In the genomic region with DNA sequence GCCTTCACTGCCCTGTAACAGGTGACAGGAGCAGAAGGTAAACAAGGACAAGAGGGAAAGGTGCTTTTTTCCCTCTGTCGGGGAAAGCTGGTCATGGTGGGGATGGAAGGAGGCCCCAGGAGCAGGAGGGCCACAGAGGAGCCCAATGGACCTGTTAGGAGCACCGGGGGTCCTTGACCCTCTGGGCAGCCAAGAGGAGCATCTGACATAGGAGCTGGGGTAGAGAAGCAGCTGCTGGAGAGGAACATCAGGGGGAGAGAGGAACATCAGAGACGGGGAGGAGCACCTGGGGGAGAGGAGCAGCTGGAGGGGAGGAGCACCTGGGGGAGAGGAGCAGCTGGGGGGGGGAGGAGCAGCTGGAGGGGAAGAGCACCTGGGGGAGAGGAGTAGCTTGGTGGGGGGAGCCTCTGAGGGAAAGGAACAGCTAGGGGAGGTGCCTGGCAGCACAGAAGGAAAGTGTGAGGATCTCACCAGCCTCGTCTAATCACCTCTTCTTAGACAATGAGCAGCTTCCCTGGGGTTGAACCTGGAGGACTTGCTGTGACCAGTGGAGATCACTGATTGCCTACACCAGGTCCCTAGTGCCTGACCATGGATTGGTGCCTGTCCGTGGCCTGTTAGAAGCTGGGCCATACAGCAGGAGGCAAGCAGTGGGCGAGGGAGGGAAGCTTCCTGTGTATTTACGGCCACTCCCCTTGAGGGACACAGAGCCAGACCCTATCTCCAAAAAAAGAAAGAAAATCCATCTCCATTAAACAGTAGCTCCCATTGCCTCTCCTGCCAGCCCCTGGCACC, we compare ENCODE assay signal across 18 cellular contexts. TPM values are rescaled to one million over a fixed set of nuclear protein-coding genes. Genes with fewer than 3 reads are reported as not detected.
"Had no signal": no experiment of that assay in that cellular context is flagged by ENCODE, and none has a peak within 500 bp of the region (broad histone marks: within the 10 kb centered on the region; RNA-seq: fewer than 3 reads in every experiment).

No MANE protein-coding gene starts in this region.

- H3K4me1 Mint-ChIP-seq: mesothelial cell of epicardium had no signal

- H3K4me3 ChIP-seq: adrenal gland, breast epithelium, lower lobe of right lung, tibial nerve, uterus had no signal

- H3K27me3 ChIP-seq: adrenal gland, breast epithelium, tibial nerve, uterus had no signal

- H3K4me1 ChIP-seq: adrenal gland, breast epithelium, lower lobe of right lung, tibial nerve, uterus had no signal

- ATAC-seq: activated naive CD4-positive, alpha-beta T cell treated with anti-CD3 and anti-CD28 coated beads, Interleukin-2, amount 50 U/mL, for 72 hours; activated T-cell treated with anti-CD3 and anti-CD28 coated beads, Interleukin-2, amount 50 U/mL, for 4 hours; effector memory CD8-positive, alpha-beta T cell; left colon; lower lobe of right lung; natural killer cell treated with Interleukin-12 subunit alpha and Interleukin-12 subunit beta and Interleukin-15 and Interleukin-18, amount 100 ng/mL, for 72 hours; stimulated activated naive CD8-positive, alpha-beta T cell treated with anti-CD3 and anti-CD28 coated beads, Interleukin-15, Interleukin-2, amounts not matched to agents 100 U/mL and 50 U/mL, for 24 hours had no signal

- H3K4me3 Mint-ChIP-seq: activated CD4-positive, alpha-beta memory T cell treated with anti-CD3 and anti-CD28 coated beads for 36 hours; activated T-cell treated with anti-CD3 and anti-CD28 coated beads, Interleukin-2, amount 50 U/mL, for 4 hours; effector memory CD8-positive, alpha-beta T cell; mesothelial cell of epicardium; natural killer cell treated with Interleukin-12 subunit alpha and Interleukin-12 subunit beta and Interleukin-15 and Interleukin-18, amount 100 ng/mL, for 72 hours had no signal

- H3K27ac ChIP-seq: adrenal gland, breast epithelium, lower lobe of right lung, tibial nerve, uterus, WERI-Rb-1 had no signal

- H3K9me3 ChIP-seq: adrenal gland, breast epithelium, lower lobe of right lung, tibial nerve, uterus had no signal

- H3K36me3 ChIP-seq: adrenal gland, breast epithelium, lower lobe of right lung, tibial nerve, uterus, WERI-Rb-1 had no signal

- H3K36me3 Mint-ChIP-seq: activated CD4-positive, alpha-beta memory T cell treated with anti-CD3 and anti-CD28 coated beads for 36 hours; activated naive CD4-positive, alpha-beta T cell treated with anti-CD3 and anti-CD28 coated beads, Interleukin-2, amount 50 U/mL, for 72 hours; mesothelial cell of epicardium; natural killer cell treated with Interleukin-12 subunit alpha and Interleukin-12 subunit beta and Interleukin-15 and Interleukin-18, amount 100 ng/mL, for 72 hours had no signal

- H3K9me3 Mint-ChIP-seq: activated CD4-positive, alpha-beta memory T cell treated with anti-CD3 and anti-CD28 coated beads for 36 hours; activated naive CD4-positive, alpha-beta T cell treated with anti-CD3 and anti-CD28 coated beads, Interleukin-2, amount 50 U/mL, for 72 hours; activated T-cell treated with anti-CD3 and anti-CD28 coated beads, Interleukin-2, amount 50 U/mL, for 4 hours; effector memory CD8-positive, alpha-beta T cell; mesothelial cell of epicardium; natural killer cell treated with Interleukin-12 subunit alpha and Interleukin-12 subunit beta and Interleukin-15 and Interleukin-18, amount 100 ng/mL, for 72 hours had no signal

- DNase-seq: activated CD4-positive, alpha-beta memory T cell treated with anti-CD3 and anti-CD28 coated beads for 36 hours; activated effector memory CD4-positive, alpha-beta T cell treated with anti-CD3 and anti-CD28 coated beads, Interleukin-2, amount 50 U/mL, for 16 hours; activated T-cell treated with anti-CD3 and anti-CD28 coated beads, Interleukin-2, amount 50 U/mL, for 4 hours; dermis blood vessel endothelial cell; effector memory CD8-positive, alpha-beta T cell; left colon; stimulated activated CD4-positive, alpha-beta T cell treated with anti-CD3 and anti-CD28 coated beads, Interleukin-12 subunit alpha, Interleukin-12 subunit beta, amount 100 ng/mL, for 4 hours; stimulated activated CD4-positive, alpha-beta T cell treated with anti-CD3 and anti-CD28 coated beads, Interleukin-1b, Interleukin-23, amount 100 ng/mL, for 48 hours; stimulated activated naive CD8-positive, alpha-beta T cell treated with anti-CD3 and anti-CD28 coated beads, Interleukin-15, Interleukin-2, amounts not matched to agents 100 U/mL and 50 U/mL, for 24 hours; uterus; WERI-Rb-1 had no signal

- H3K27ac Mint-ChIP-seq: activated CD4-positive, alpha-beta memory T cell treated with anti-CD3 and anti-CD28 coated beads for 36 hours; activated naive CD4-positive, alpha-beta T cell treated with anti-CD3 and anti-CD28 coated beads, Interleukin-2, amount 50 U/mL, for 72 hours; effector memory CD8-positive, alpha-beta T cell; mesothelial cell of epicardium; natural killer cell treated with Interleukin-12 subunit alpha and Interleukin-12 subunit beta and Interleukin-15 and Interleukin-18, amount 100 ng/mL, for 72 hours had no signal

RNA-seq across cellular contexts. Expression of a gene that starts 37.6 kb away (rescaled TPM):
- total RNA-seq: dermis blood vessel endothelial cell had no signal
